In the genomic region with DNA sequence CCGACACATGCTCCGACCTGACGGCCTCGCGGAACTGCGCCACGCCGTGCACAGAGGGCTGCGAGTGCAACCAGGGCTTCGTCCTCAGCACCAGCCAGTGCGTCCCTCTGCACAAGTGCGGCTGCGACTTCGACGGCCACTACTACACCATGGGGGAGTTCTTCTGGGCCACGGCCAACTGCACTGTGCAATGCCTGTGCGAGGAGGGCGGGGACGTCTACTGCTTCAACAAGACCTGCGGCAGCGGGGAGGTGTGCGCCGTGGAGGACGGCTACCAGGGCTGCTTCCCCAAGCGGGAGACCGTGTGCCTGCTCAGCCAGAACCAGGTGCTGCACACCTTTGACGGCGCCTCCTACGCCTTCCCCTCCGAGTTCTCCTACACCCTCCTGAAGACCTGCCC, we compare ENCODE assay signal across 9 cellular contexts. TPM values are rescaled to one million over a fixed set of nuclear protein-coding genes. Genes with fewer than 3 reads are reported as not detected.
"Had no signal": no experiment of that assay in that cellular context is flagged by ENCODE, and none has a peak within 500 bp of the region (broad histone marks: within the 10 kb centered on the region; RNA-seq: fewer than 3 reads in every experiment).

No MANE protein-coding gene starts in this region.

- H3K27ac ChIP-seq: GM23248, KMS-11 had no signal

- H3K4me3 ChIP-seq: GM23248 had no signal

- H3K4me2 ChIP-seq: KMS-11 had no signal

- H3K9ac ChIP-seq: GM23248, KMS-11 had no signal

- FAIRE-seq: H54, HTR-8/SVneo had no signal

- DNase-seq: GM23248, GOT3, HCEC 1CT, IMR-90, KBM-7 had no signal

- H2AFZ ChIP-seq: GM23248 had no signal

RNA-seq across cellular contexts. Expression of a gene that starts 26.8 kb away (rescaled TPM):
- total RNA-seq: HT-29 had no signal
